ENCODE assay signal across 20 cellular contexts in genomic region chr4:81369898-81370297, GRCh38.
DNase-seq lines count a peak whose midpoint lies in the region; ATAC-seq, FAIRE-seq and TF ChIP-seq lines count a peak whose summit lies in the region.
"Had no signal": no experiment of that assay in that cellular context is flagged by ENCODE, and none has a peak within 500 bp of the region (broad histone marks: within the 10 kb centered on the region; RNA-seq: fewer than 3 reads in every experiment).

No MANE protein-coding gene starts in this region.

- H3K9me2 ChIP-seq in neural cell (ENCODE audit: insufficient read depth, low read length): no peaks in the 10 kb centered on the region

- peak; percentile 48 for FAIRE-seq in D721Med (lab: Jason Lieb, UNC)

- DNase-seq in D721Med (ENCODE audit: insufficient read length, low spot score) (no peak), adipocyte (ENCODE audit: low read depth) (peak; percentile 34), NCI-H1930 (lab: John Stamatoyannopoulos, UW) (no peak), NCI-H1105 (lab: John Stamatoyannopoulos, UW) (no peak)
- DNase-seq: AML-193; Calu3; CD4-positive, alpha-beta T cell; GF-D8; KBM-7; MM.1S; NCI-H1417; NCI-H2081; NCI-H524 treated with DMSO at 0.1 percent for 48 hours; Peyer's patch; SHP77 treated with DMSO at 0.1 percent for 48 hours; T-helper 17 cell had no signal

- H4K20me1 ChIP-seq in neural cell (ENCODE audit: insufficient read depth): no peaks in the 10 kb centered on the region

- H3K9me3 ChIP-seq in adipocyte (ENCODE audit: control insufficient read depth, low read length) (no peaks in the 10 kb centered on the region), neural cell (ENCODE audit: low read length) (no peaks in the 10 kb centered on the region)
- H3K9me3 ChIP-seq: Peyer's patch had no signal

- no peaks in the 10 kb centered on the region for H3F3A ChIP-seq in neural cell (ENCODE audit: insufficient read depth, low read length, poor library complexity, severe bottlenecking)

- H3K4me3 ChIP-seq in adipocyte (ENCODE audit: low read length) (no peak overlapping the region), neural cell (ENCODE audit: low read length) (no peak overlapping the region)
- H3K4me3 ChIP-seq: Peyer's patch had no signal

- TF ChIP-seq EP300 in neural cell (conservative IDR thresholded peaks at IDR 0.05; ENCODE audit: poor library complexity, severe bottlenecking): no peak

- H3K27me3 ChIP-seq in adipocyte (replicated peaks; ENCODE audit: control insufficient read depth, insufficient read depth, low read length) (no peaks in the 10 kb centered on the region), neural cell (ENCODE audit: insufficient read depth, low read depth, low read length) (no peaks in the 10 kb centered on the region)
- H3K27me3 ChIP-seq: Peyer's patch had no signal

- peaks cover 11% of the 10 kb centered on the region for H3K4me1 ChIP-seq in adipocyte (ENCODE audit: control insufficient read depth, insufficient read depth, low read length)
- H3K4me1 ChIP-seq: Peyer's patch had no signal

- H3K9ac ChIP-seq in adipocyte (ENCODE audit: low read length): no peak overlapping the region
- no peak overlapping the region for H3K9ac ChIP-seq in neural cell (ENCODE audit: low read length)

- H3K4me2 ChIP-seq in neural cell (ENCODE audit: low read length): no peak overlapping the region

- H2AFZ ChIP-seq in neural cell (ENCODE audit: low read depth, low read length): no peak overlapping the region

- H3K79me2 ChIP-seq in neural cell (replicated peaks; ENCODE audit: insufficient read depth, low read length): no peaks in the 10 kb centered on the region

- TF ChIP-seq RAD21 in neural cell (conservative IDR thresholded peaks at IDR 0.05): no peak

- ATAC-seq in HG02798 (IDR thresholded peaks at IDR 0.05; ENCODE audit: poor library complexity, unreplicated experiment): no peak
- ATAC-seq: T-helper 17 cell had no signal

- peak; percentile 35 for TF ChIP-seq CTCF in D721Med (IDR thresholded peaks at IDR 0.05; ENCODE audit: insufficient read depth, missing control alignments)
- TF ChIP-seq CTCF in LNCAP (IDR thresholded peaks at IDR 0.05): peak; percentile 36; the same call in 1 of the 2 replicates
- TF ChIP-seq CTCF in neural cell (IDR thresholded peaks at IDR 0.05; ENCODE audit: poor library complexity, severe bottlenecking): peak; percentile 12

- no peaks in the 10 kb centered on the region for H3K36me3 ChIP-seq in adipocyte (ENCODE audit: control insufficient read depth, insufficient read depth, low read length, severe bottlenecking)
- no peaks in the 10 kb centered on the region for H3K36me3 ChIP-seq in neural cell (ENCODE audit: insufficient read depth, low read length)
- H3K36me3 ChIP-seq: Peyer's patch had no signal

- H3K27ac ChIP-seq in neural cell (ENCODE audit: low read length): no peak overlapping the region
- H3K27ac ChIP-seq: HL-60, Peyer's patch had no signal

TF ChIP-seq in neural cell, 6 proteins besides CTCF, POLR2A, EP300 and RAD21:
- no peak for TF ChIP-seq EZH2 (IDR thresholded peaks at IDR 0.05; ENCODE audit: borderline replicate concordance, insufficient read depth, low read length, poor library complexity, severe bottlenecking)
- no peak for TF ChIP-seq REST (IDR thresholded peaks at IDR 0.05; ENCODE audit: borderline replicate concordance)
- TF ChIP-seq MXI1 (conservative IDR thresholded peaks at IDR 0.05; ENCODE audit: poor library complexity, severe bottlenecking): no peak
- TF ChIP-seq SMC3 (conservative IDR thresholded peaks at IDR 0.05; ENCODE audit: poor library complexity): no peak
- TF ChIP-seq TAF1 (IDR thresholded peaks at IDR 0.05; ENCODE audit: low read depth): no peak
TF ChIP-seq in neural cell: peak in this region for 0.
